In genomic region chr11:131754671-131755070, GRCh38 we compare ENCODE assay signal across 16 cellular contexts.
A peak's percentile ranks its signal among the peaks of the same experiment; 100 is the strongest.
DNase-seq lines count a peak whose midpoint lies in the region; ATAC-seq and TF ChIP-seq lines count a peak whose summit lies in the region.
"Had no signal": no experiment of that assay in that cellular context is flagged by ENCODE, and none has a peak within 500 bp of the region (broad histone marks: within the 10 kb centered on the region; RNA-seq: fewer than 3 reads in every experiment).

No MANE protein-coding gene starts in this region.

- no peaks in the 10 kb centered on the region for H3K27me3 ChIP-seq in MM.1S (replicated peaks; ENCODE audit: insufficient read depth, low read length)
- H3K27me3 ChIP-seq: BE2C, SJCRH30 had no signal

- H3K4me3 ChIP-seq in fibroblast of villous mesenchyme (ENCODE audit: low read depth, low read length) (no peak overlapping the region), MM.1S (ENCODE audit: low read length) (no peak overlapping the region)
- H3K4me3 ChIP-seq: SJCRH30 had no signal

- DNase-seq in AG08395 (ENCODE audit: low spot score) (peak; percentile 13), HCEC 1CT (peak; percentile 58), cerebellar cortex (ENCODE audit: low spot score) (peak; percentile 5), fibroblast of villous mesenchyme (ENCODE audit: low read depth) (peak; percentile 58), foreskin melanocyte (no peak), MM.1S (no peak)
- DNase-seq: BE2C, DMS79 treated with DMSO at 0.1 percent for 48 hours, KG1, NCI-H1105, NCI-H2029 treated with DMSO at 0.1 percent for 48 hours, NCI-H2171 treated with DMSO at 0.1 percent for 48 hours, NCI-H526, SJCRH30 had no signal

- H3K36me3 ChIP-seq in MM.1S (replicated peaks; ENCODE audit: insufficient read depth, low read length): no peaks in the 10 kb centered on the region
- H3K36me3 ChIP-seq: BE2C, SJCRH30 had no signal

- no peaks in the 10 kb centered on the region for H3K4me1 ChIP-seq in MM.1S (ENCODE audit: low read length)
- H3K4me1 ChIP-seq: BE2C, SJCRH30 had no signal

- H3K9me3 ChIP-seq in MM.1S (replicated peaks; ENCODE audit: insufficient read depth, low read length): no peaks in the 10 kb centered on the region
- H3K9me3 ChIP-seq: BE2C, SJCRH30 had no signal

- H3K4me2 ChIP-seq in MM.1S (ENCODE audit: low read depth, low read length): no peak overlapping the region

- H2AFZ ChIP-seq in MM.1S (ENCODE audit: low read length): no peak overlapping the region

- no peak for ATAC-seq in GM19035 (IDR thresholded peaks at IDR 0.05; ENCODE audit: unreplicated experiment)
- no peak for ATAC-seq in GM18519 (IDR thresholded peaks at IDR 0.05; ENCODE audit: low FRiP score, unreplicated experiment)

- no peaks in the 10 kb centered on the region for H3K9me2 ChIP-seq in MM.1S (replicated peaks; ENCODE audit: insufficient read depth, low read length)

- no peak overlapping the region for H3K9ac ChIP-seq in MM.1S (ENCODE audit: low read length)

- no peaks in the 10 kb centered on the region for H3F3A ChIP-seq in MM.1S (ENCODE audit: insufficient read depth, low read length)

- H3K79me2 ChIP-seq in MM.1S (ENCODE audit: low read length): no peaks in the 10 kb centered on the region

- TF ChIP-seq CTCF in fibroblast of villous mesenchyme (IDR thresholded peaks at IDR 0.05; ENCODE audit: insufficient read depth, low read depth, low read length): no peak
- TF ChIP-seq CTCF in MM.1S (IDR thresholded peaks at IDR 0.05; ENCODE audit: low read length): no peak

- H3K27ac ChIP-seq in MM.1S (ENCODE audit: low read length): no peak overlapping the region
- H3K27ac ChIP-seq: SJCRH30 had no signal

- no peaks in the 10 kb centered on the region for H4K20me1 ChIP-seq in MM.1S (ENCODE audit: insufficient read depth, low read length)

Comparison
In these comparisons a context has a peak if more than half of its experiments do, and no peak if none do; other contexts are left out.
1. DNase-seq: peak in AG08395 (single experiment), HCEC 1CT (single experiment), cerebellar cortex (single experiment) and fibroblast of villous mesenchyme (single experiment); none in foreskin melanocyte (single experiment) and MM.1S (single experiment).